26 cellular contexts compared by ENCODE assay signal in the genomic region with DNA sequence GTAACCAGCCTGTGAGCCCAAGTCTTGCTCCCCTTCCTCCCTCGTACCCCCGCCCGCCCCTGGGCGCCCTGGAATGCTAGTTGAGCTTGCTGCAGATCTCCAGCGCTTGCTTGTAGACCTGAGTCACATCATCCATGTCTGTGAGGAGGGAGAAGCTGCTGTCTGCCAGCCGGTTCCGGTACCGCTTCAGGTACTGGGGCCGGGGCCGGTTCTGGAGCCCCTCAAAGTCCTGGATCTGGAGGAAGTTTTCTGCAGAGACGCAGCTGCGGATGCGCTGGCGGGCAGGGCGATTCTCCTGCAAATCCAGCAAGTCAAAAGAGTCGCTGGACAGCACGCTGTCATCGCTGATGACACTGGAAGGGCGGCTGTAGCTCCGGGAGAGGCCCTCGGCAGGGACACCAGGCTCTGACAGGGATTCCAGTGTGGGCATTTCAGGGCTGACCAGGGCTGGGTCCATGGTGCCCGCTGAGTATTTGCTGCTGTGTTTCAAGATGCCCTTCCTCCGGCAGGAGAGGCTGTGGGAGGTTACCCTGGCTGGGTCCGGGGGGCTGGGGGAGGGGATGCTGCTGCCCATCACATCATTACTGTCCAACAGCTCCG.
"Had no signal": no experiment of that assay in that cellular context is flagged by ENCODE, and none has a peak within 500 bp of the region (broad histone marks: within the 10 kb centered on the region; RNA-seq: fewer than 3 reads in every experiment).

No MANE protein-coding gene starts in this region.

- H3K27ac Mint-ChIP-seq: immature natural killer cell; naive thymus-derived CD4-positive, alpha-beta T cell; stimulated activated naive B cell treated with anti-CD40 and anti-IgM and Interleukin-4, amounts not matched to agents 10 μg/mL and 1 μg/mL and 100 μg/mL, for 72 hours; stimulated activated naive CD8-positive, alpha-beta T cell treated with anti-CD3 and anti-CD28 coated beads, Interleukin-15, Interleukin-2, amounts not matched to agents 100 ng/mL and 50 ng/mL, for 24 hours had no signal

- H3K9me3 ChIP-seq: gastroesophageal sphincter, ovary, psoas muscle, suprapubic skin, transverse colon, vagina had no signal

- H3K4me3 ChIP-seq: gastroesophageal sphincter, neural progenitor cell, ovary, psoas muscle, skin epidermis, spleen, suprapubic skin, transverse colon, vagina had no signal

- H3K27me3 ChIP-seq: foreskin keratinocyte, gastroesophageal sphincter, neural progenitor cell, ovary, spleen, suprapubic skin, transverse colon, vagina had no signal

- H3K36me3 ChIP-seq: neural progenitor cell, ovary, spleen, transverse colon had no signal

- H3K36me3 Mint-ChIP-seq: immature natural killer cell; naive thymus-derived CD4-positive, alpha-beta T cell; stimulated activated naive B cell treated with anti-CD40 and anti-IgM and Interleukin-4, amounts not matched to agents 10 μg/mL and 1 μg/mL and 100 μg/mL, for 72 hours had no signal

- DNase-seq: cortex of kidney; effector CD4-positive, alpha-beta T cell; foreskin keratinocyte; hypothalamus; immature natural killer cell; islet precursor cell; midbrain; naive thymus-derived CD4-positive, alpha-beta T cell; nucleus accumbens; ovary; psoas muscle; spleen; stimulated activated CD4-positive, alpha-beta T cell treated with anti-CD3 and anti-CD28 coated beads, Interleukin-2, amount 100 ng/mL, for 48 hours; stimulated activated naive B cell treated with anti-CD40 and anti-IgM and Interleukin-4, amounts not matched to agents 10 μg/mL and 1 μg/mL and 100 μg/mL, for 72 hours; transverse colon had no signal

- ATAC-seq: esophagus mucosa; foreskin keratinocyte; gastroesophageal sphincter; left lobe of liver; naive thymus-derived CD4-positive, alpha-beta T cell; right cardiac atrium; stimulated activated naive B cell treated with anti-CD40 and anti-IgM and Interleukin-4, amounts not matched to agents 10 μg/mL and 1 μg/mL and 100 μg/mL, for 72 hours had no signal

- H3K9me3 Mint-ChIP-seq: immature natural killer cell; nephron; stimulated activated naive CD8-positive, alpha-beta T cell treated with anti-CD3 and anti-CD28 coated beads, Interleukin-15, Interleukin-2, amounts not matched to agents 100 ng/mL and 50 ng/mL, for 24 hours had no signal

- H3K27ac ChIP-seq: epithelial cell of prostate, foreskin keratinocyte, gastroesophageal sphincter, neural progenitor cell, ovary, psoas muscle, spleen, suprapubic skin, transverse colon, vagina had no signal

- H3K4me3 Mint-ChIP-seq: immature natural killer cell; naive thymus-derived CD4-positive, alpha-beta T cell; nephron; neural progenitor cell; stimulated activated naive B cell treated with anti-CD40 and anti-IgM and Interleukin-4, amounts not matched to agents 10 μg/mL and 1 μg/mL and 100 μg/mL, for 72 hours; stimulated activated naive CD8-positive, alpha-beta T cell treated with anti-CD3 and anti-CD28 coated beads, Interleukin-15, Interleukin-2, amounts not matched to agents 100 ng/mL and 50 ng/mL, for 24 hours had no signal

- H3K4me1 Mint-ChIP-seq: immature natural killer cell; naive thymus-derived CD4-positive, alpha-beta T cell; stimulated activated naive B cell treated with anti-CD40 and anti-IgM and Interleukin-4, amounts not matched to agents 10 μg/mL and 1 μg/mL and 100 μg/mL, for 72 hours had no signal

- H3K4me1 ChIP-seq: foreskin keratinocyte, neural progenitor cell, psoas muscle, suprapubic skin had no signal
